Comparison of ENCODE assay signal across 23 cellular contexts in the genomic region with DNA sequence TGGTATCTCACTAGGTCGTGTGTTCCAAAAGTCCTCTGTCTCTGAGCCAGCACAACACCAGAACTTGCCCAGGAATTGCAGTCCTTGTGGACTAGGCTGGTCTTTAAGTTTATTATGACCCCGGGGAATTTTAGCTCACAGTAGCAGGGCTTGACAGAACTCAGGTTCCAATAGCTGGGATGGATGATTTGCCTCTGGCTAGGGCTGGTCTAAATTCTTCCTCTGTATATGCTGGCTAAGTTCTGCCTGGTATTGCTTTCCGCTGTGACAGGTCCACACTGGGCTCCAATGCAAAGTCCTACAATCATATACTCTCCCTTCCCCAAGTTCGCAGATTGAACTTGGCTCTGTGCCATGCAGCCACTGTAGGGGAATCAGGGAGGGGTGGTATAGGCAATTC. TPM values are rescaled to one million over a fixed set of nuclear protein-coding genes. Genes with fewer than 3 reads are reported as not detected.
A peak's percentile ranks its signal among the peaks of the same experiment; 100 is the strongest.
DNase-seq lines count a peak whose midpoint lies in the region; ATAC-seq and TF ChIP-seq lines count a peak whose summit lies in the region.
"Had no signal": no experiment of that assay in that cellular context is flagged by ENCODE, and none has a peak within 500 bp of the region (broad histone marks: within the 10 kb centered on the region; RNA-seq: fewer than 3 reads in every experiment).

No MANE protein-coding gene starts in this region.

- H3K4me1 ChIP-seq in BE2C (0 out of 2 replicates have a peak, but pooled peaks cover 2% of the 10 kb centered on the region), PC-9 (replicated peaks; ENCODE audit: insufficient read depth) (peaks cover 12% of the 10 kb centered on the region)

- POLR2A ChIA-PET in PC-9 (lab: Charles Lee; ENCODE audit: unreplicated experiment) = no interaction called here

- H3K27me3 ChIP-seq in BE2C = peaks cover 6% of the 10 kb centered on the region
- H3K27me3 ChIP-seq in PC-9 (ENCODE audit: insufficient read depth, low read depth) = no peaks in the 10 kb centered on the region
- H3K27me3 ChIP-seq: MG63 had no signal

- H3K4me3 ChIP-seq in BE2C (ENCODE audit: low read depth, low read length) (no peak overlapping the region), PC-9 (no peak overlapping the region)
- H3K4me3 ChIP-seq: GM23248, MG63 had no signal

- no peak overlapping the region for H3K27ac ChIP-seq in PC-9
- H3K27ac ChIP-seq: C4-2B, GM23248 had no signal

- no TSS peak for BruUV-seq in PC-9 (replicated peaks; lab: Mats Ljungman, UMichigan)

- H3K9me3 Mint-ChIP-seq in stimulated activated naive CD8-positive, alpha-beta T cell treated with anti-CD3 and anti-CD28 coated beads, Interleukin-15, amount 100 ng/mL, for 72 hours = no peaks in the 10 kb centered on the region
- H3K9me3 Mint-ChIP-seq: CD8-positive, alpha-beta T cell; H9 had no signal

- H3K27ac Mint-ChIP-seq in T-helper 17 cell = no peak overlapping the region
- no peak overlapping the region for H3K27ac Mint-ChIP-seq in stimulated activated naive CD8-positive, alpha-beta T cell treated with anti-CD3 and anti-CD28 coated beads, Interleukin-15, amount 100 ng/mL, for 72 hours
- H3K27ac Mint-ChIP-seq: CD8-positive, alpha-beta T cell had no signal

- intact Hi-C loops in PC-9 (cut with micrococcal nuclease; ENCODE audit: unreplicated experiment) = no loop called here

- H3K4me1 Mint-ChIP-seq in T-helper 17 cell = peaks cover 17% of the 10 kb centered on the region
- no peaks in the 10 kb centered on the region for H3K4me1 Mint-ChIP-seq in stimulated activated naive CD8-positive, alpha-beta T cell treated with anti-CD3 and anti-CD28 coated beads, Interleukin-15, amount 100 ng/mL, for 72 hours

- peaks cover 15% of the 10 kb centered on the region for H3K36me3 Mint-ChIP-seq in T-helper 17 cell (ENCODE audit: low read depth)
- H3K36me3 Mint-ChIP-seq: CD8-positive, alpha-beta T cell had no signal

- no peak overlapping the region for H3K4me3 Mint-ChIP-seq in T-helper 17 cell
- H3K4me3 Mint-ChIP-seq in stimulated activated naive CD8-positive, alpha-beta T cell treated with anti-CD3 and anti-CD28 coated beads, Interleukin-15, amount 100 ng/mL, for 72 hours = no peak overlapping the region
- H3K4me3 Mint-ChIP-seq: CD8-positive, alpha-beta T cell; H9 had no signal

- H3K9me3 ChIP-seq in BE2C (no peaks in the 10 kb centered on the region), PC-9 (ENCODE audit: insufficient read depth, low read depth) (no peaks in the 10 kb centered on the region), T-helper 17 cell (ENCODE audit: control insufficient read depth, low read length, poor library complexity, severe bottlenecking) (no peaks in the 10 kb centered on the region)

- no peaks in the 10 kb centered on the region for H3K79me2 ChIP-seq in PC-9 (ENCODE audit: low read depth)

- H4K20me1 ChIP-seq in PC-9 (ENCODE audit: insufficient read depth) = no peaks in the 10 kb centered on the region

- TF ChIP-seq CTCF in BE2C (IDR thresholded peaks at IDR 0.05; ENCODE audit: low read depth, low read length) (no peak), PC-9 (conservative IDR thresholded peaks at IDR 0.05) (no peak)

- CTCF ChIA-PET in PC-9 (lab: Charles Lee) = no interaction called here

- H3F3A ChIP-seq in PC-9 (ENCODE audit: insufficient read depth, low read depth) = no peaks in the 10 kb centered on the region

- 0 out of 2 replicates have a peak overlapping the region, but pooled peaks have one; percentile 19 for H3K4me2 ChIP-seq in PC-9

- H3K9me2 ChIP-seq in PC-9 (ENCODE audit: insufficient read depth) = no peaks in the 10 kb centered on the region

- H3K36me3 ChIP-seq in BE2C (no peaks in the 10 kb centered on the region), PC-9 (ENCODE audit: low read depth) (no peaks in the 10 kb centered on the region)
- H3K36me3 ChIP-seq: MG63 had no signal

- ATAC-seq in esophagus mucosa (peak; percentile 53), T-helper 17 cell (no peak)
- no peak for ATAC-seq in stimulated activated naive CD8-positive, alpha-beta T cell treated with anti-CD3 and anti-CD28 coated beads, Interleukin-15, amount 100 ng/mL, for 72 hours
- ATAC-seq: CD8-positive, alpha-beta T cell; HepG2; Panc1 had no signal

- H2AFZ ChIP-seq in PC-9 = no peak overlapping the region
- H2AFZ ChIP-seq: GM23248 had no signal

- DNase-seq in BE2C = peak; percentile 26
- DNase-seq in COLO668 (lab: John Stamatoyannopoulos, UW; ENCODE audit: unreplicated experiment) = peak; percentile 5
- no peak for DNase-seq in PC-9
- no peak for DNase-seq in retina
- DNase-seq in T-helper 17 cell = no peak
- DNase-seq in stimulated activated naive CD8-positive, alpha-beta T cell treated with anti-CD3 and anti-CD28 coated beads, Interleukin-15, amount 100 ng/mL, for 72 hours = no peak
- DNase-seq: CD8-positive, alpha-beta T cell; DMS79 treated with DMSO at 0.1 percent for 48 hours; GM23248; H9; KBM-7; MG63; NCI-H1105 treated with DMSO at 0.1 percent for 48 hours; NCI-H146; NCI-H1930; NCI-H2227 treated with DMSO at 0.1 percent for 48 hours; NCI-H510A treated with DMSO at 0.1 percent for 48 hours; NCI-H82; SHP77 had no signal

- no peaks in the 10 kb centered on the region for H3K27me3 Mint-ChIP-seq in T-helper 17 cell
- H3K27me3 Mint-ChIP-seq in stimulated activated naive CD8-positive, alpha-beta T cell treated with anti-CD3 and anti-CD28 coated beads, Interleukin-15, amount 100 ng/mL, for 72 hours = peaks cover 30% of the 10 kb centered on the region

RNA-seq across cellular contexts. Expression of gene FAS, which starts 52.5 kb away (rescaled TPM):
- polyA plus RNA-seq in BE2C (2012; ENCODE audit: insufficient read depth, insufficient read length, low read depth) = 2.9 TPM
- 7.6 and 8.5 TPM in 2 replicates for total RNA-seq in PC-9 (2021)
- total RNA-seq in esophagus mucosa = 12.2 TPM
- 10 to 100 TPM; 80.0 to 82.8 TPM for total RNA-seq in T-helper 17 cell

Comparison
In these comparisons a context has a peak if more than half of its experiments do, and no peak if none do; other contexts are left out.
1. DNase-seq: peak in BE2C (single experiment) and COLO668 (single experiment); none in PC-9 (0 of 2), retina (single experiment), T-helper 17 cell (0 of 3) and stimulated activated naive CD8-positive, alpha-beta T cell treated with anti-CD3 and anti-CD28 coated beads, Interleukin-15, amount 100 ng/mL, for 72 hours (0 of 2).